Comparison of ENCODE assay signal across 8 cellular contexts in the genomic region with DNA sequence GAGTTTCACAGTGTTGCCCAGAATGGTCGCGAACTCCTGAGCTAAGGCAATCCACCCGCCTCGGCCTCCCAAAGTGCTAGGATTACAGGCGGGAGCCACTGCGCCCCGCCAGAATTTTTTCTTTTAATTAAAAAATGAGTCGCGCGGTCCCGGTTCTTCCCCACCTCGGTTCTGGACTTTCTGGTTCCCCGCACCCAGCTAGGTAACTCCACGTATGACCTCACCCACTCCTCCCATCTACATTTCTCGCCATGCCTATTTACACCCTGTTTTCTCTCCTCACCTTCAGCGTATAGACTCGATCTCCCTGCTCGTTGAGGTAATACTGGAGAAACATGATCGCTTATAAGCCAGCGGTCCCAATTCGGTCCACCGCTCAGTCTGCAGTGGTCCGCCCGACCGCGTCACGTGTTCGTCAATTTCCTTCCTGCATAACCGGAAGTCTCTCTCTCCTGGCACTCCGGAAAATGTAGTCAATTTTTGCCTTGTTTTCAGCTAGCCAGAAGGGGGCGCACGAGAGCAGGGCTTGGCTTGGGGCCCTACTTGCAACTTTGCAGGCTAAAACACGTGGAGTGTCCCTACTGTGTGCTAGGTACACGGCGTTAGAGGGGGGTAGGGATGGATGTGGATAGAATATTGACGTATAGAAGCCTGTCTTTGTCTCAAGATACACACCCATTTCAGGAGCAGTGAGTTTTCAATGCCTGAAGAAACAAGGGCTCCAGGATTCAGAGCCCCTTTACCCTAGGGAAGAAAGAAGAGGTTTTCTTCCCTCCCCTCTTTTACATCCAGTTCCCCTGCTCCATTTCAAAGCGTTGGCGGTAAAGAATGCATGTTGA. TPM values are rescaled to one million over a fixed set of nuclear protein-coding genes. Genes with fewer than 3 reads are reported as not detected.
A peak's percentile ranks its signal among the peaks of the same experiment; 100 is the strongest.
DNase-seq lines count a peak whose midpoint lies in the region; ATAC-seq and TF ChIP-seq lines count a peak whose summit lies in the region.

NOP10 (minus strand) TSS at position 400 of the 839 bp plus-strand sequence; CDS start at position 337, 63 bp downstream.
NUTM1 (plus strand) TSS at position 579 of the 839 bp plus-strand sequence. CDS start 382 bp downstream, outside the sequence.

- POLR2A ChIA-PET in activated naive CD8-positive, alpha-beta T cell treated with anti-CD3 and anti-CD28 coated beads, Interleukin-2, amount 10 ng/mL, durations not matched to agents 7 days and 5 days (lab: Charles Lee), result interaction anchor here (0.5 to 1.9 kb wide), 10 partner anchors 14 to 243 kb away, joined by 3 to 33 read pairs (median 4); partner anchors contain the start of genes GOLGA8B, KATNBL1 and LPCAT4

- H3K36me3 Mint-ChIP-seq in activated naive CD8-positive, alpha-beta T cell treated with anti-CD3 and anti-CD28 coated beads, Interleukin-2, amount 10 ng/mL, durations not matched to agents 7 days and 5 days, result peaks cover 21% of the 10 kb centered on the region
- H3K36me3 Mint-ChIP-seq in type B pancreatic cell, result peaks cover 15% of the 10 kb centered on the region

- H3K27me3 Mint-ChIP-seq in activated naive CD8-positive, alpha-beta T cell treated with anti-CD3 and anti-CD28 coated beads, Interleukin-2, amount 10 ng/mL, durations not matched to agents 7 days and 5 days, result no peaks in the 10 kb centered on the region
- peaks cover 4% of the 10 kb centered on the region for H3K27me3 Mint-ChIP-seq in type B pancreatic cell

- ATAC-seq in HG02642 (IDR thresholded peaks at IDR 0.05; ENCODE audit: poor library complexity, unreplicated experiment), result peak; percentile 94
- peak; percentile 84 for ATAC-seq in activated naive CD8-positive, alpha-beta T cell treated with anti-CD3 and anti-CD28 coated beads, Interleukin-2, amount 10 ng/mL, durations not matched to agents 7 days and 5 days (ENCODE audit: low read depth)

- DNase-seq in GM12865 (ENCODE audit: low read depth), result peak; percentile 96
- DNase-seq in NCI-H1105 treated with DMSO at 0.1 percent for 48 hours (lab: John Stamatoyannopoulos, UW), result peak; percentile 79
- peak; percentile 93 for DNase-seq in SKM-1 treated with dmso at 0.1 percent for 144 hours (lab: John Stamatoyannopoulos, UW; ENCODE audit: unreplicated experiment)
- DNase-seq in activated naive CD8-positive, alpha-beta T cell treated with anti-CD3 and anti-CD28 coated beads, Interleukin-2, amount 10 ng/mL, durations not matched to agents 7 days and 5 days, result peak; percentile 97
- peak; percentile 97 for DNase-seq in cardiac septum (ENCODE audit: low spot score)
- DNase-seq in pons (ENCODE audit: low spot score), result peak; percentile 92
- DNase-seq in type B pancreatic cell (ENCODE audit: extremely low spot score, unreplicated experiment), result peak; percentile 93

- intact Hi-C loops in cardiac septum (cut with DNase I), result loop anchor here (1.0 kb wide), 1 partner anchor 24 kb away; the partner anchor contains the start of gene LPCAT4

- TF ChIP-seq CTCF in GM12865 (IDR thresholded peaks at IDR 0.05; ENCODE audit: insufficient read depth, low read depth, low read length, missing control alignments) (peak; percentile 93), type B pancreatic cell (conservative IDR thresholded peaks at IDR 0.05) (peak; percentile 99)

- H3K4me3 Mint-ChIP-seq in activated naive CD8-positive, alpha-beta T cell treated with anti-CD3 and anti-CD28 coated beads, Interleukin-2, amount 10 ng/mL, durations not matched to agents 7 days and 5 days, result no peak within 1 kb of the TSS
- H3K4me3 Mint-ChIP-seq in type B pancreatic cell, result no peak within 1 kb of the TSS

- H3K4me3 ChIP-seq in GM12865 (ENCODE audit: low read depth, low read length), result peak within 1 kb of the TSS; percentile 91

- H3K4me1 Mint-ChIP-seq in activated naive CD8-positive, alpha-beta T cell treated with anti-CD3 and anti-CD28 coated beads, Interleukin-2, amount 10 ng/mL, durations not matched to agents 7 days and 5 days, result peaks cover 14% of the 10 kb centered on the region
- H3K4me1 Mint-ChIP-seq in type B pancreatic cell (ENCODE audit: unreplicated experiment), result peaks cover 11% of the 10 kb centered on the region

- peak within 1 kb of the TSS; percentile 87 for H3K27ac Mint-ChIP-seq in activated naive CD8-positive, alpha-beta T cell treated with anti-CD3 and anti-CD28 coated beads, Interleukin-2, amount 10 ng/mL, durations not matched to agents 7 days and 5 days
- H3K27ac Mint-ChIP-seq in type B pancreatic cell, result peak within 1 kb of the TSS; percentile 73

- H3K9me3 Mint-ChIP-seq in activated naive CD8-positive, alpha-beta T cell treated with anti-CD3 and anti-CD28 coated beads, Interleukin-2, amount 10 ng/mL, durations not matched to agents 7 days and 5 days, result no peaks in the 10 kb centered on the region
- no peaks in the 10 kb centered on the region for H3K9me3 Mint-ChIP-seq in type B pancreatic cell

RNA-seq across cellular contexts. Expression of gene NOP10, which starts in this region (rescaled TPM):
- 100 to 1,000 TPM; 142 to 143 TPM for total RNA-seq in activated naive CD8-positive, alpha-beta T cell treated with anti-CD3 and anti-CD28 coated beads, Interleukin-2, amount 10 ng/mL, durations not matched to agents 7 days and 5 days
- 96.9 TPM for total RNA-seq in cardiac septum
- 143 and 157 TPM in 2 replicates for total RNA-seq in type B pancreatic cell (ENCODE audit: low replicate concordance)

RNA-seq across cellular contexts. Expression of gene NUTM1, which starts in this region (rescaled TPM):
- total RNA-seq in activated naive CD8-positive, alpha-beta T cell treated with anti-CD3 and anti-CD28 coated beads, Interleukin-2, amount 10 ng/mL, durations not matched to agents 7 days and 5 days, result not detected
- total RNA-seq in cardiac septum (not detected), type B pancreatic cell (ENCODE audit: low replicate concordance) (not detected in 2 replicates)

Comparison
In these comparisons a context has a peak if more than half of its experiments do, and no peak if none do; other contexts are left out.
1. Peak in every context shown above with its lines: DNase-seq, ATAC-seq and H3K4me3 ChIP-seq.